ENCODE assay signal across 1 cellular context in the genomic region with DNA sequence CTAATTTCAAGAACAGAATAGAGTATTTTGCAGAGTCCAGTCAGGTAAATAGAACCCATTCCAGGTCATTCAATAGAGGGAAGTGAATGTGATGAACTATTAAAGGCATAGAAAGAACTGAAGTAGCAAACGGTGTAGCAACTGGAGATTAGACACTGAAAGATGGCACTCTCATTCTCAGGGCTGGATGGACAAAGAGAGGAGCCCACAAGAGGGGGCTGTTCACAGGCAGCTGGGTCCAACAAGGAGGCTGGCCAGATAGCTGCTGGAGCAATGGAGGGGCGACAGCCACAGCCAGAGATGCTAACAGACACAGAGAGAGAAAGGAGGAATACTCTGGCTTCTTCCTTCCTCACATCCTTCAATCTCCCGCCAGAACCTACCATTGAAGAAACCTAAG.
TF ChIP-seq lines count a peak whose summit lies in the region.

No MANE protein-coding gene starts in this region.

TF ChIP-seq in K562, 482 proteins besides CTCF, POLR2A, EP300 and RAD21:
- TF ChIP-seq CSDE1 (IDR thresholded peaks at IDR 0.05) = no peak
- TF ChIP-seq RBM22 (IDR thresholded peaks at IDR 0.05; ENCODE audit: low read depth, low read length, poor library complexity, severe bottlenecking) = no peak
- TF ChIP-seq NFATC3 (IDR thresholded peaks at IDR 0.05) = no peak
- TF ChIP-seq, protein P1, sequence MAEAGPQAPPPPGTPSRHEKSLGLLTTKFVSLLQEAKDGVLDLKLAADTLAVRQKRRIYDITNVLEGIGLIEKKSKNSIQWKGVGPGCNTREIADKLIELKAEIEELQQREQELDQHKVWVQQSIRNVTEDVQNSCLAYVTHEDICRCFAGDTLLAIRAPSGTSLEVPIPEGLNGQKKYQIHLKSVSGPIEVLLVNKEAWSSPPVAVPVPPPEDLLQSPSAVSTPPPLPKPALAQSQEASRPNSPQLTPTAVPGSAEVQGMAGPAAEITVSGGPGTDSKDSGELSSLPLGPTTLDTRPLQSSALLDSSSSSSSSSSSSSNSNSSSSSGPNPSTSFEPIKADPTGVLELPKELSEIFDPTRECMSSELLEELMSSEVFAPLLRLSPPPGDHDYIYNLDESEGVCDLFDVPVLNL (CRISPR knock-in tag; IDR thresholded peaks at IDR 0.05; ENCODE audit: low read depth) = no peak
- no peak for TF ChIP-seq FOSL1 (tag; conservative IDR thresholded peaks at IDR 0.05)
- TF ChIP-seq, protein P2, sequence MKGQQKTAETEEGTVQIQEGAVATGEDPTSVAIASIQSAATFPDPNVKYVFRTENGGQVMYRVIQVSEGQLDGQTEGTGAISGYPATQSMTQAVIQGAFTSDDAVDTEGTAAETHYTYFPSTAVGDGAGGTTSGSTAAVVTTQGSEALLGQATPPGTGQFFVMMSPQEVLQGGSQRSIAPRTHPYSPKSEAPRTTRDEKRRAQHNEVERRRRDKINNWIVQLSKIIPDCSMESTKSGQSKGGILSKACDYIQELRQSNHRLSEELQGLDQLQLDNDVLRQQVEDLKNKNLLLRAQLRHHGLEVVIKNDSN (CRISPR knock-in tag; IDR thresholded peaks at IDR 0.05) = no peak
- no peak for TF ChIP-seq MCM3 (IDR thresholded peaks at IDR 0.05)
- TF ChIP-seq, protein P3, sequence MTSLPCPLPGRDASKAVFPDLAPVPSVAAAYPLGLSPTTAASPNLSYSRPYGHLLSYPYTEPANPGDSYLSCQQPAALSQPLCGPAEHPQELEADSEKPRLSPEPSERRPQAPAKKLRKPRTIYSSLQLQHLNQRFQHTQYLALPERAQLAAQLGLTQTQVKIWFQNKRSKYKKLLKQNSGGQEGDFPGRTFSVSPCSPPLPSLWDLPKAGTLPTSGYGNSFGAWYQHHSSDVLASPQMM (CRISPR knock-in tag; IDR thresholded peaks at IDR 0.05) = no peak
- TF ChIP-seq GATAD2B (IDR thresholded peaks at IDR 0.05; ENCODE audit: borderline replicate concordance) = no peak
- TF ChIP-seq POLR3G (IDR thresholded peaks at IDR 0.05; ENCODE audit: extremely low read depth, insufficient read length, insufficient replicate concordance) = no peak
- TF ChIP-seq SMARCB1 (IDR thresholded peaks at IDR 0.05; ENCODE audit: insufficient read length, low read depth) = no peak
- TF ChIP-seq, protein P4, sequence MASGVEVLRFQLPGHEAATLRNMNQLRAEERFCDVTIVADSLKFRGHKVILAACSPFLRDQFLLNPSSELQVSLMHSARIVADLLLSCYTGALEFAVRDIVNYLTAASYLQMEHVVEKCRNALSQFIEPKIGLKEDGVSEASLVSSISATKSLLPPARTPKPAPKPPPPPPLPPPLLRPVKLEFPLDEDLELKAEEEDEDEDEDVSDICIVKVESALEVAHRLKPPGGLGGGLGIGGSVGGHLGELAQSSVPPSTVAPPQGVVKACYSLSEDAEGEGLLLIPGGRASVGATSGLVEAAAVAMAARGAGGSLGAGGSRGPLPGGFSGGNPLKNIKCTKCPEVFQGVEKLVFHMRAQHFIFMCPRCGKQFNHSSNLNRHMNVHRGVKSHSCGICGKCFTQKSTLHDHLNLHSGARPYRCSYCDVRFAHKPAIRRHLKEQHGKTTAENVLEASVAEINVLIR (CRISPR knock-in tag; IDR thresholded peaks at IDR 0.05) = no peak
- TF ChIP-seq, protein P5, sequence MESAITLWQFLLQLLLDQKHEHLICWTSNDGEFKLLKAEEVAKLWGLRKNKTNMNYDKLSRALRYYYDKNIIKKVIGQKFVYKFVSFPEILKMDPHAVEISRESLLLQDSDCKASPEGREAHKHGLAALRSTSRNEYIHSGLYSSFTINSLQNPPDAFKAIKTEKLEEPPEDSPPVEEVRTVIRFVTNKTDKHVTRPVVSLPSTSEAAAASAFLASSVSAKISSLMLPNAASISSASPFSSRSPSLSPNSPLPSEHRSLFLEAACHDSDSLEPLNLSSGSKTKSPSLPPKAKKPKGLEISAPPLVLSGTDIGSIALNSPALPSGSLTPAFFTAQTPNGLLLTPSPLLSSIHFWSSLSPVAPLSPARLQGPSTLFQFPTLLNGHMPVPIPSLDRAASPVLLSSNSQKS (CRISPR knock-in tag; IDR thresholded peaks at IDR 0.05) = no peak
